ENCODE assay signal across 8 cellular contexts in genomic region chr7:106041140-106041717, GRCh38.
A peak's percentile ranks its signal among the peaks of the same experiment; 100 is the strongest.
DNase-seq lines count a peak whose midpoint lies in the region; ATAC-seq and TF ChIP-seq lines count a peak whose summit lies in the region.

No MANE protein-coding gene starts in this region.

- H3K4me1 ChIP-seq in cardiac muscle cell (ENCODE audit: low read depth), result peaks cover 4% of the 10 kb centered on the region

- no peak overlapping the region for H3K4me3 Mint-ChIP-seq in nephron

- TF ChIP-seq CTCF in cardiac muscle cell (IDR thresholded peaks at IDR 0.05; ENCODE audit: low read depth, low read length) (peak; percentile 72), nephron (IDR thresholded peaks at IDR 0.05; ENCODE audit: unreplicated experiment in 3 of 3) (peak; percentile 66 to 78 (median 70))

- H3K36me3 ChIP-seq in cardiac muscle cell, result no peaks in the 10 kb centered on the region

- ATAC-seq in left cardiac atrium (no peak), GM19452 (IDR thresholded peaks at IDR 0.05; ENCODE audit: unreplicated experiment) (no peak)

- intact Hi-C loops in left cardiac atrium (cut with DNase I), result loop anchor here (2.0 to 10.0 kb wide), 3 partner anchors 106 to 388 kb away; no protein-coding TSS in a partner anchor

- H3K9me3 ChIP-seq in cardiac muscle cell (ENCODE audit: low read depth), result no peaks in the 10 kb centered on the region

- H3K4me1 Mint-ChIP-seq in nephron, result peaks cover 19% of the 10 kb centered on the region

- H3K9me3 Mint-ChIP-seq in nephron, result no peaks in the 10 kb centered on the region

- no peaks in the 10 kb centered on the region for H3K36me3 Mint-ChIP-seq in nephron (ENCODE audit: low read depth)

- H3K27me3 ChIP-seq in cardiac muscle cell, result no peaks in the 10 kb centered on the region

- H3K27ac ChIP-seq in cardiac muscle cell, result no peak overlapping the region

- DNase-seq in cardiac muscle cell (ENCODE audit: low read depth in 1 of 2, low spot score in 1 of 2) (peak in 1 of 2 donors; percentile 65), left cardiac atrium (no peak), HUDEP-2 (lab: John Stamatoyannopoulos, UW; ENCODE audit: unreplicated experiment in 76 of 76) (peak in 59 of 76 experiments; percentile 1 to 62 (median 30)), SW480 (ENCODE audit: low spot score) (peak; percentile 83), dermis blood vessel endothelial cell (peak; percentile 68), NCI-H446 treated with DMSO at 0.1 percent for 48 hours (lab: John Stamatoyannopoulos, UW) (no peak)

- H3K27ac Mint-ChIP-seq in nephron, result no peak overlapping the region

- H3K27me3 Mint-ChIP-seq in nephron (ENCODE audit: low read depth), result peaks cover 33% of the 10 kb centered on the region

- no peak overlapping the region for H3K4me3 ChIP-seq in cardiac muscle cell

Comparison
In these comparisons a context has a peak if more than half of its experiments do, and no peak if none do; other contexts are left out.
1. DNase-seq: peak in HUDEP-2 (59 of 76), SW480 (single experiment) and dermis blood vessel endothelial cell (single experiment); none in left cardiac atrium (single experiment) and NCI-H446 treated with DMSO at 0.1 percent for 48 hours (single experiment).